1 cellular context compared by ENCODE assay signal in the genomic region with DNA sequence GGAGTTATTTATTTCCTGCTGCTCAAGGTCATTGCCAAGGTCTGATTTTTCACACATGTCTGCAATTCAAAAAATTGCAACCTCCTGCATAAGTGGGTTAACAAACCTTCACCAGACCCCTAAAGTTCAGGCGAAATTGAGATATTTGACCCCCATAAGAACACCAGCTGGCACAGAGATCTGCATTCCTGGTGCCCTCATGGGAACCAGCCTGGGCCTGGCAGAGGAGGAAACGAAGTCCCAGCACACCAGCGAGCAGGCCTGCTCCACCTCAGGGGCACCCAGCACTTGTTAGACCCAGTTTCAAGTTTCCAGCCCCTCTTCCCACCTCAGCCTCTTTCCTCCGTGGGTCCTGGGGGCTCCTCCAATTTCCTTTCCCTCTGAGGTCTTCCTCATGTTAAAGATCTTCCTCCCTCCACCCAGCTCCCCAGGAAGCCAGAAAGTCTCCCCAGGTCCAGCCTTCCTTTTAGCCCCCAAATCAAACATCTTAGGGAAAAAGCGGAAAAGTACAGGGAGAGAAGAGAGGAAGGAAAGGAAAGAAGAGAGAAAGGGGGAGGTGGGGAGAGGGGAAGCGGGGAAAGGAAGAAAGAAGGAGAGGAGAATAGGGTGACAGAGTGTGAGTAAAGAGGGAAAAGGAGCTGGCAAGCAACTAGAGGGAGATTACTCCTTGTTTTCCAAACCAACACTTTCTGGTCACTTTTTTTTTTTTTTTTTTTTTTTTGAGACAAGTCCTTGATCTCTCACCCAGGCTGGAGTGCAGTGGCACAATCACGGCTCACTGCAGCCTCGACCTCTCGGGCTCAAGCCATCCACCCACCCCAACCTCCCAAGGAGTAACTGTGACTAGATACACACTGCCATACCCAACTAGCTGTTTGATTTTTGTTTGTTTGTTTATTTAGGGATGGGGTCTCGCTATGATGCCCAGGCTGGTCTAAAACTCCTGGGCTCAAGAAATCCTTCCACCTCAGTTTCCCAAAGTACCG.
TF ChIP-seq lines count a peak whose summit lies in the region.

No MANE protein-coding gene starts in this region.

TF ChIP-seq in HepG2, 621 proteins besides CTCF, POLR2A, EP300 and RAD21 (continued from another document):
- TF ChIP-seq, protein P1, sequence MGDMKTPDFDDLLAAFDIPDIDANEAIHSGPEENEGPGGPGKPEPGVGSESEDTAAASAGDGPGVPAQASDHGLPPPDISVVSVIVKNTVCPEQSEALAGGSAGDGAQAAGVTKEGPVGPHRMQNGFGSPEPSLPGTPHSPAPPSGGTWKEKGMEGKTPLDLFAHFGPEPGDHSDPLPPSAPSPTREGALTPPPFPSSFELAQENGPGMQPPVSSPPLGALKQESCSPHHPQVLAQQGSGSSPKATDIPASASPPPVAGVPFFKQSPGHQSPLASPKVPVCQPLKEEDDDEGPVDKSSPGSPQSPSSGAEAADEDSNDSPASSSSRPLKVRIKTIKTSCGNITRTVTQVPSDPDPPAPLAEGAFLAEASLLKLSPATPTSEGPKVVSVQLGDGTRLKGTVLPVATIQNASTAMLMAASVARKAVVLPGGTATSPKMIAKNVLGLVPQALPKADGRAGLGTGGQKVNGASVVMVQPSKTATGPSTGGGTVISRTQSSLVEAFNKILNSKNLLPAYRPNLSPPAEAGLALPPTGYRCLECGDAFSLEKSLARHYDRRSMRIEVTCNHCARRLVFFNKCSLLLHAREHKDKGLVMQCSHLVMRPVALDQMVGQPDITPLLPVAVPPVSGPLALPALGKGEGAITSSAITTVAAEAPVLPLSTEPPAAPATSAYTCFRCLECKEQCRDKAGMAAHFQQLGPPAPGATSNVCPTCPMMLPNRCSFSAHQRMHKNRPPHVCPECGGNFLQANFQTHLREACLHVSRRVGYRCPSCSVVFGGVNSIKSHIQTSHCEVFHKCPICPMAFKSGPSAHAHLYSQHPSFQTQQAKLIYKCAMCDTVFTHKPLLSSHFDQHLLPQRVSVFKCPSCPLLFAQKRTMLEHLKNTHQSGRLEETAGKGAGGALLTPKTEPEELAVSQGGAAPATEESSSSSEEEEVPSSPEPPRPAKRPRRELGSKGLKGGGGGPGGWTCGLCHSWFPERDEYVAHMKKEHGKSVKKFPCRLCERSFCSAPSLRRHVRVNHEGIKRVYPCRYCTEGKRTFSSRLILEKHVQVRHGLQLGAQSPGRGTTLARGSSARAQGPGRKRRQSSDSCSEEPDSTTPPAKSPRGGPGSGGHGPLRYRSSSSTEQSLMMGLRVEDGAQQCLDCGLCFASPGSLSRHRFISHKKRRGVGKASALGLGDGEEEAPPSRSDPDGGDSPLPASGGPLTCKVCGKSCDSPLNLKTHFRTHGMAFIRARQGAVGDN (CRISPR knock-in tag; IDR thresholded peaks at IDR 0.05), result peak; percentile 64
- TF ChIP-seq, protein P2, sequence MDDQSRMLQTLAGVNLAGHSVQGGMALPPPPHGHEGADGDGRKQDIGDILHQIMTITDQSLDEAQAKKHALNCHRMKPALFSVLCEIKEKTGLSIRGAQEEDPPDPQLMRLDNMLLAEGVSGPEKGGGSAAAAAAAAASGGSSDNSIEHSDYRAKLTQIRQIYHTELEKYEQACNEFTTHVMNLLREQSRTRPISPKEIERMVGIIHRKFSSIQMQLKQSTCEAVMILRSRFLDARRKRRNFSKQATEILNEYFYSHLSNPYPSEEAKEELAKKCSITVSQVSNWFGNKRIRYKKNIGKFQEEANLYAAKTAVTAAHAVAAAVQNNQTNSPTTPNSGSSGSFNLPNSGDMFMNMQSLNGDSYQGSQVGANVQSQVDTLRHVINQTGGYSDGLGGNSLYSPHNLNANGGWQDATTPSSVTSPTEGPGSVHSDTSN (CRISPR knock-in tag; IDR thresholded peaks at IDR 0.05; ENCODE audit: borderline replicate concordance), result no peak
- TF ChIP-seq, protein P3, sequence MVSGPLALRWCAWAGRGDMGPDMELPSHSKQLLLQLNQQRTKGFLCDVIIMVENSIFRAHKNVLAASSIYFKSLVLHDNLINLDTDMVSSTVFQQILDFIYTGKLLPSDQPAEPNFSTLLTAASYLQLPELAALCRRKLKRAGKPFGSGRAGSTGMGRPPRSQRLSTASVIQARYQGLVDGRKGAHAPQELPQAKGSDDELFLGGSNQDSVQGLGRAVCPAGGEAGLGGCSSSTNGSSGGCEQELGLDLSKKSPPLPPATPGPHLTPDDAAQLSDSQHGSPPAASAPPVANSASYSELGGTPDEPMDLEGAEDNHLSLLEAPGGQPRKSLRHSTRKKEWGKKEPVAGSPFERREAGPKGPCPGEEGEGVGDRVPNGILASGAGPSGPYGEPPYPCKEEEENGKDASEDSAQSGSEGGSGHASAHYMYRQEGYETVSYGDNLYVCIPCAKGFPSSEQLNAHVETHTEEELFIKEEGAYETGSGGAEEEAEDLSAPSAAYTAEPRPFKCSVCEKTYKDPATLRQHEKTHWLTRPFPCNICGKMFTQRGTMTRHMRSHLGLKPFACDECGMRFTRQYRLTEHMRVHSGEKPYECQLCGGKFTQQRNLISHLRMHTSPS (CRISPR knock-in tag; IDR thresholded peaks at IDR 0.05; ENCODE audit: low read depth), result no peak
- TF ChIP-seq ZNF775 (CRISPR knock-in tag; IDR thresholded peaks at IDR 0.05; ENCODE audit: borderline replicate concordance), result no peak
- no peak for TF ChIP-seq TBX3 (IDR thresholded peaks at IDR 0.05; ENCODE audit: borderline replicate concordance)
- TF ChIP-seq, protein P4, sequence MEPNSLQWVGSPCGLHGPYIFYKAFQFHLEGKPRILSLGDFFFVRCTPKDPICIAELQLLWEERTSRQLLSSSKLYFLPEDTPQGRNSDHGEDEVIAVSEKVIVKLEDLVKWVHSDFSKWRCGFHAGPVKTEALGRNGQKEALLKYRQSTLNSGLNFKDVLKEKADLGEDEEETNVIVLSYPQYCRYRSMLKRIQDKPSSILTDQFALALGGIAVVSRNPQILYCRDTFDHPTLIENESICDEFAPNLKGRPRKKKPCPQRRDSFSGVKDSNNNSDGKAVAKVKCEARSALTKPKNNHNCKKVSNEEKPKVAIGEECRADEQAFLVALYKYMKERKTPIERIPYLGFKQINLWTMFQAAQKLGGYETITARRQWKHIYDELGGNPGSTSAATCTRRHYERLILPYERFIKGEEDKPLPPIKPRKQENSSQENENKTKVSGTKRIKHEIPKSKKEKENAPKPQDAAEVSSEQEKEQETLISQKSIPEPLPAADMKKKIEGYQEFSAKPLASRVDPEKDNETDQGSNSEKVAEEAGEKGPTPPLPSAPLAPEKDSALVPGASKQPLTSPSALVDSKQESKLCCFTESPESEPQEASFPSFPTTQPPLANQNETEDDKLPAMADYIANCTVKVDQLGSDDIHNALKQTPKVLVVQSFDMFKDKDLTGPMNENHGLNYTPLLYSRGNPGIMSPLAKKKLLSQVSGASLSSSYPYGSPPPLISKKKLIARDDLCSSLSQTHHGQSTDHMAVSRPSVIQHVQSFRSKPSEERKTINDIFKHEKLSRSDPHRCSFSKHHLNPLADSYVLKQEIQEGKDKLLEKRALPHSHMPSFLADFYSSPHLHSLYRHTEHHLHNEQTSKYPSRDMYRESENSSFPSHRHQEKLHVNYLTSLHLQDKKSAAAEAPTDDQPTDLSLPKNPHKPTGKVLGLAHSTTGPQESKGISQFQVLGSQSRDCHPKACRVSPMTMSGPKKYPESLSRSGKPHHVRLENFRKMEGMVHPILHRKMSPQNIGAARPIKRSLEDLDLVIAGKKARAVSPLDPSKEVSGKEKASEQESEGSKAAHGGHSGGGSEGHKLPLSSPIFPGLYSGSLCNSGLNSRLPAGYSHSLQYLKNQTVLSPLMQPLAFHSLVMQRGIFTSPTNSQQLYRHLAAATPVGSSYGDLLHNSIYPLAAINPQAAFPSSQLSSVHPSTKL (CRISPR knock-in tag; IDR thresholded peaks at IDR 0.05), result peak; percentile 18
- TF ChIP-seq ZSCAN22 (CRISPR knock-in tag; IDR thresholded peaks at IDR 0.05), result no peak
- TF ChIP-seq ZNF501 (CRISPR knock-in tag; IDR thresholded peaks at IDR 0.05), result peak; percentile 45; the same call in 1 of the 2 replicates
- no peak for TF ChIP-seq MATR3 (CRISPR knock-in tag; IDR thresholded peaks at IDR 0.05)
- TF ChIP-seq KLF16 (CRISPR knock-in tag; IDR thresholded peaks at IDR 0.05), result 0 out of 4 replicates have a peak, but pooled peaks of 1 of the 2 experiments have one; percentile 30
- no peak; the same call in 1 of the 2 replicates for TF ChIP-seq NFIC (IDR thresholded peaks at IDR 0.05; ENCODE audit: low read length)
- 0 out of 2 replicates have a peak, but pooled peaks have one; percentile 60 for TF ChIP-seq ZMYM3 (CRISPR knock-in tag; IDR thresholded peaks at IDR 0.05)
- TF ChIP-seq, protein P5, sequence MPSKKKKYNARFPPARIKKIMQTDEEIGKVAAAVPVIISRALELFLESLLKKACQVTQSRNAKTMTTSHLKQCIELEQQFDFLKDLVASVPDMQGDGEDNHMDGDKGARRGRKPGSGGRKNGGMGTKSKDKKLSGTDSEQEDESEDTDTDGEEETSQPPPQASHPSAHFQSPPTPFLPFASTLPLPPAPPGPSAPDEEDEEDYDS (CRISPR knock-in tag; IDR thresholded peaks at IDR 0.05), result no peak
- TF ChIP-seq YEATS4 (CRISPR knock-in tag; IDR thresholded peaks at IDR 0.05; ENCODE audit: borderline replicate concordance), result peak; percentile 15; the same call in 1 of the 2 replicates
- TF ChIP-seq, protein P6, sequence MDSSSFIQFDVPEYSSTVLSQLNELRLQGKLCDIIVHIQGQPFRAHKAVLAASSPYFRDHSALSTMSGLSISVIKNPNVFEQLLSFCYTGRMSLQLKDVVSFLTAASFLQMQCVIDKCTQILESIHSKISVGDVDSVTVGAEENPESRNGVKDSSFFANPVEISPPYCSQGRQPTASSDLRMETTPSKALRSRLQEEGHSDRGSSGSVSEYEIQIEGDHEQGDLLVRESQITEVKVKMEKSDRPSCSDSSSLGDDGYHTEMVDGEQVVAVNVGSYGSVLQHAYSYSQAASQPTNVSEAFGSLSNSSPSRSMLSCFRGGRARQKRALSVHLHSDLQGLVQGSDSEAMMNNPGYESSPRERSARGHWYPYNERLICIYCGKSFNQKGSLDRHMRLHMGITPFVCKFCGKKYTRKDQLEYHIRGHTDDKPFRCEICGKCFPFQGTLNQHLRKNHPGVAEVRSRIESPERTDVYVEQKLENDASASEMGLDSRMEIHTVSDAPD (CRISPR knock-in tag; IDR thresholded peaks at IDR 0.05), result no peak
- TF ChIP-seq ZNF7 (CRISPR knock-in tag; IDR thresholded peaks at IDR 0.05), result no peak
- no peak for TF ChIP-seq ZNF335 (CRISPR knock-in tag; IDR thresholded peaks at IDR 0.05)
- TF ChIP-seq U2AF2 (IDR thresholded peaks at IDR 0.05; ENCODE audit: low read depth, low read length), result no peak
